10 cellular contexts compared by ENCODE assay signal in genomic region chr9:76373173-76373771, GRCh38. TPM values are rescaled to one million over a fixed set of nuclear protein-coding genes. Genes with fewer than 3 reads are reported as not detected.
DNase-seq lines count a peak whose midpoint lies in the region; ATAC-seq and TF ChIP-seq lines count a peak whose summit lies in the region.
"Had no signal": no experiment of that assay in that cellular context is flagged by ENCODE, and none has a peak within 500 bp of the region (broad histone marks: within the 10 kb centered on the region; RNA-seq: fewer than 3 reads in every experiment).

No MANE protein-coding gene starts in this region.

- POLR2A ChIA-PET in RWPE1 (lab: Yijun Ruan, JAX; ENCODE audit: low non-redundant PET) = no interaction called here

- H3K9me3 ChIP-seq in breast epithelium = no peaks in the 10 kb centered on the region

- no peaks in the 10 kb centered on the region for H3K36me3 ChIP-seq in breast epithelium

- H3K4me3 ChIP-seq in breast epithelium = no peak overlapping the region

- no peaks in the 10 kb centered on the region for H3K27me3 ChIP-seq in breast epithelium

- peak; percentile 37 for ATAC-seq in HG03520 (IDR thresholded peaks at IDR 0.05; ENCODE audit: unreplicated experiment)
- ATAC-seq in left colon = peak; percentile 82
- no peak for ATAC-seq in HG03469 (IDR thresholded peaks at IDR 0.05; ENCODE audit: unreplicated experiment)

- TF ChIP-seq POLR2A in breast epithelium (IDR thresholded peaks at IDR 0.05) = no peak

- H3K27ac ChIP-seq in breast epithelium = peak overlapping the region; percentile 8 to 64
- no peak overlapping the region for H3K27ac ChIP-seq in RWPE1

- CTCF ChIA-PET in RWPE1 (lab: Yijun Ruan, JAX) = no interaction called here

- H3K4me1 ChIP-seq in breast epithelium = peaks cover 0 to 10% of the 10 kb centered on the region in 2 donors

- TF ChIP-seq CTCF in breast epithelium (IDR thresholded peaks at IDR 0.05) = no peak
- no peak for TF ChIP-seq CTCF in RWPE1 (conservative IDR thresholded peaks at IDR 0.05; ENCODE audit: low read depth)

- intact Hi-C loops in breast epithelium (cut with DNase I; ENCODE audit: low total_unique reads) (loop anchor here (10.0 kb wide), 1 partner anchor 472 kb away; no protein-coding TSS in a partner anchor), left colon (cut with DNase I, micrococcal nuclease) (no loop called here)

- DNase-seq in breast epithelium (ENCODE audit: low spot score in 2 of 2) (no peak), left colon (peak; percentile 67 to 85), ureter (ENCODE audit: low spot score) (peak; percentile 62), iPS-NIHi7 (ENCODE audit: extremely low spot score) (no peak), RWPE1 (ENCODE audit: low spot score) (no peak)
- DNase-seq: activated CD4-positive, CD25-positive, alpha-beta regulatory T cell treated with anti-CD3 and anti-CD28 coated beads, Interleukin-2, amount 50 U/mL, for 72 hours; cerebellar nuclear complex; midbrain had no signal

RNA-seq across cellular contexts. Expression of gene RFK, which starts 21.0 kb away (rescaled TPM):
- total RNA-seq in breast epithelium = 10 to 100 TPM; 12.2 to 26.2 (median 23.9) TPM
- 10 to 100 TPM; 52.3 to 90.8 TPM for total RNA-seq in left colon
- 13.5 TPM for total RNA-seq in ureter

Comparison
In these comparisons a context has a peak if more than half of its experiments do, and no peak if none do; other contexts are left out.
1. DNase-seq: peak in left colon (2 of 2) and ureter (single experiment); none in breast epithelium (0 of 2), iPS-NIHi7 (single experiment) and RWPE1 (single experiment).